10 cellular contexts compared by ENCODE assay signal in the genomic region with DNA sequence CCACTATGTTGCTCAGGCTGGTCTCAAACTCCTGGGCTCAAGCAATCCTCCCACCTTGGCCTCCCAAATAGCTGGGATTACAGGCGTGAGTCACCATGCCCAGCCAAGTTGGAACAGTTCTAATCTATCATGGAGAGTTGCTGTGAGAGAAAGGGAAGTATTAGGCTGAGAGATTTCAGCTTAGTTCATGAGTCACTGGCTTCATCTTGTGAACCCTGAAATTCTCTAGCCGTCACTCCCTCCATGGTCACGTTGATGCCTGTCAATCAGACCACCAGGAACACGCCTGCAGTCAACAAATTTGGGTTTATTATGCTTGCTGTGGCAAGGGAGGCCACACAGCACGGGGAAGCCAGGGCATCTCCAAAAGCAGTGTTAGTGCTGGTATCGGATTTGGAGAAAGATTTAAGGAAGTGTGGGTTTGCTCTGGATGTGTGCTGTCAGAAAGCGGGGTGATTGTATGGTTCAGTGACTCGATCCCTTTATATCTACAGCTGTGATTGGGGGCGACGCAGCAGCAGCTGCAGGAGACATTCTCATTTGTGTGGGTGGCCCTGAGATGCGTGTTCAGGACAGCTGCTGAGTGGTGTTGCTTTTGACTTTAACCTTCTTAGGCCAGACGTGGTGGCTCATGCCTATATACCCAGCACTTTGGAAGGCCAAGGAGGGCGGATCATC. TPM values are rescaled to one million over a fixed set of nuclear protein-coding genes. Genes with fewer than 3 reads are reported as not detected.
A peak's percentile ranks its signal among the peaks of the same experiment; 100 is the strongest.
DNase-seq lines count a peak whose midpoint lies in the region; ATAC-seq, FAIRE-seq and TF ChIP-seq lines count a peak whose summit lies in the region.
"Had no signal": no experiment of that assay in that cellular context is flagged by ENCODE, and none has a peak within 500 bp of the region (broad histone marks: within the 10 kb centered on the region; RNA-seq: fewer than 3 reads in every experiment).

No MANE protein-coding gene starts in this region.

- peaks cover 52% of the 10 kb centered on the region for H3K4me1 ChIP-seq in A549
- H3K4me1 ChIP-seq in PC-3 (ENCODE audit: insufficient read depth, low read length) = peaks cover 30% of the 10 kb centered on the region

- FAIRE-seq in A549 (lab: Jason Lieb, UNC) = no peak

- 88% methylated on average over 13 of the region's 13 CpGs for whole genome bisulfite sequencing in A549 (ENCODE audit: missing lambda C conversion rate)

- no peak for TF ChIP-seq EP300 in A549 (IDR thresholded peaks at IDR 0.05)

- no peaks in the 10 kb centered on the region for H3F3A ChIP-seq in PC-3 (ENCODE audit: low read length, unreplicated experiment)

- TF ChIP-seq POLR2A in A549 (IDR thresholded peaks at IDR 0.05; ENCODE audit: low read length) = no peak

- H3K9me2 ChIP-seq in PC-3 (replicated peaks; ENCODE audit: low read length) = no peaks in the 10 kb centered on the region

- no peak overlapping the region for H3K4me3 ChIP-seq in A549
- no peak overlapping the region for H3K4me3 ChIP-seq in PC-3 (ENCODE audit: low read length)
- H3K4me3 ChIP-seq: Peyer's patch had no signal

- H3K9ac ChIP-seq in PC-3 (ENCODE audit: low read length) = no peak overlapping the region

- no peak for TF ChIP-seq RAD21 in A549 (conservative IDR thresholded peaks at IDR 0.05 in 1 of 2, IDR thresholded peaks at IDR 0.05 in 1 of 2)

- no peak for DNase-seq in A549 (ENCODE audit: low read depth in 1 of 2, low spot score in 1 of 2)
- DNase-seq in PC-3 = peak; percentile 46
- peak; percentile 35 for DNase-seq in fibroblast of peridontal ligament (ENCODE audit: extremely low read depth)
- no peak for DNase-seq in mucosa of gallbladder (ENCODE audit: low spot score)
- DNase-seq in central memory CD4-positive, alpha-beta T cell = no peak
- DNase-seq: ACHN; activated T-cell treated with anti-CD3 and anti-CD28 coated beads, Interleukin-2, amount 50 U/mL, for 24 hours; NCI-H1048 had no signal

- H2AFZ ChIP-seq in PC-3 (ENCODE audit: low read length) = no peak overlapping the region

- H3K27me3 ChIP-seq in PC-3 (ENCODE audit: low read length) = no peaks in the 10 kb centered on the region
- H3K27me3 ChIP-seq: Peyer's patch had no signal

- H4K20me1 ChIP-seq in PC-3 (ENCODE audit: low read length) = no peaks in the 10 kb centered on the region

- CTCF ChIA-PET in A549 (lab: Yijun Ruan, JAX) (no interaction called here), PC-3 (lab: Charles Lee) (interaction anchor here (0.6 kb wide), 1 partner anchor 34 kb away, joined by 3 read pairs; no protein-coding TSS in a partner anchor)

- H3K27ac ChIP-seq in A549 = peak overlapping the region; percentile 84 to 90
- H3K27ac ChIP-seq in PC-3 (ENCODE audit: low read length) = peak overlapping the region; percentile 49; the same call in 1 of the 2 replicates

- H3K36me3 ChIP-seq in PC-3 (ENCODE audit: low read depth, low read length) = no peaks in the 10 kb centered on the region; the same call in 1 of the 2 replicates

- H3K9me3 ChIP-seq in A549 (no peaks in the 10 kb centered on the region), PC-3 (ENCODE audit: low read length) (no peaks in the 10 kb centered on the region)
- H3K9me3 ChIP-seq: Peyer's patch had no signal

- H3K79me2 ChIP-seq in PC-3 (ENCODE audit: low read length) = peaks cover under 1% of the 10 kb centered on the region; the same call in 1 of the 2 replicates

- intact Hi-C loops in PC-3 (cut with micrococcal nuclease) = no loop called here

- ATAC-seq in A549 (peak in 1 of 2 experiments; percentile 13; a peak in 3 of 6 replicates), PC-3 (no peak), HG03520 (IDR thresholded peaks at IDR 0.05; ENCODE audit: unreplicated experiment) (no peak)

- H3K4me2 ChIP-seq in A549 = peak overlapping the region; percentile 22; the same call in 2 of the 3 replicates
- H3K4me2 ChIP-seq in PC-3 (ENCODE audit: low read length) = no peak overlapping the region

- no TSS peak for BruUV-seq in PC-3 (replicated peaks; lab: Mats Ljungman, UMichigan)

- TF ChIP-seq CTCF in A549 (IDR thresholded peaks at IDR 0.05) (no peak), PC-3 (conservative IDR thresholded peaks at IDR 0.05; ENCODE audit: low read depth, low read length) (no peak)

- POLR2A ChIA-PET in A549 (lab: Yijun Ruan, JAX) = interaction anchor here (1.3 kb wide), 1 partner anchor 11 kb away, joined by 8 read pairs; no protein-coding TSS in a partner anchor
- POLR2A ChIA-PET in PC-3 (lab: Charles Lee; ENCODE audit: unreplicated experiment) = interaction anchor here (0.6 kb wide), 1 partner anchor 147 kb away, joined by 3 read pairs; no protein-coding TSS in a partner anchor

TF ChIP-seq in A549, 52 proteins besides CTCF, POLR2A, EP300 and RAD21:
- TF ChIP-seq HDAC2 (IDR thresholded peaks at IDR 0.05) (no peak), CEBPB (IDR thresholded peaks at IDR 0.05) (no peak), KDM5A (IDR thresholded peaks at IDR 0.05) (no peak), FOSL2 (IDR thresholded peaks at IDR 0.05) (no peak), FOSL2 (CRISPR knock-in tag; IDR thresholded peaks at IDR 0.05) (peak; percentile 58; the same call in 1 of the 2 replicates), HOXA7 (CRISPR knock-in tag; IDR thresholded peaks at IDR 0.05) (0 out of 2 replicates have a peak, but pooled peaks have one; percentile 31)

RNA-seq across cellular contexts. Expression of a gene that starts 18.7 kb away (rescaled TPM):
- 2.0 and 4.1 TPM in 2 replicates for polyA plus RNA-seq in A549 (2011; rRNA removed)
- 1.6 and 2.1 TPM in 2 replicates for polyA plus RNA-seq in A549 (2012; cell fraction: cytosol; rRNA removed)
- 0.46 and 0.81 TPM in 2 replicates for polyA plus RNA-seq in A549 (2012; cell fraction: nucleus; rRNA removed)
- 0.64 to 1.2 TPM (median 0.68 TPM) in 3 replicates for polyA plus RNA-seq in A549 (2017; fragmentation: RNase III; extraction: RNeasy Plus Mini Kit Qiagen cat#74134 plus additional on column Dnase treatment)
- 0.37 and 0.54 TPM in 2 replicates for polyA minus RNA-seq in A549 (2011; rRNA and poly(A)+ RNA removed)
- 8.7 and 11.2 TPM in 2 replicates for total RNA-seq in PC-3 (2014; rRNA removed)
- total RNA-seq in mucosa of gallbladder = 2.0 TPM

RNA-seq across cellular contexts. Expression of a gene that starts 30.2 kb away (rescaled TPM):
- 24.6 and 28.9 TPM in 2 replicates for polyA plus RNA-seq in A549 (2011; rRNA removed)
- polyA plus RNA-seq in A549 (2012; cell fraction: cytosol; rRNA removed) = 21.7 and 31.5 TPM in 2 replicates
- polyA plus RNA-seq in A549 (2012; cell fraction: nucleus; rRNA removed) = 32.8 and 35.5 TPM in 2 replicates
- polyA plus RNA-seq in A549 (2017; fragmentation: RNase III; extraction: RNeasy Plus Mini Kit Qiagen cat#74134 plus additional on column Dnase treatment) = 33.9 to 39.4 TPM (median 38.1 TPM) in 3 replicates
- polyA minus RNA-seq in A549 (2011; rRNA and poly(A)+ RNA removed) = 13.5 and 26.6 TPM in 2 replicates
- 74.1 and 90.0 TPM in 2 replicates for total RNA-seq in PC-3 (2014; rRNA removed)
- 534 TPM for total RNA-seq in mucosa of gallbladder

RNA-seq across cellular contexts. Expression of a gene that starts 46.5 kb away (rescaled TPM):
- polyA plus RNA-seq in A549 (2011; rRNA removed) (not detected in 2 replicates), A549 (2017; fragmentation: RNase III; extraction: RNeasy Plus Mini Kit Qiagen cat#74134 plus additional on column Dnase treatment) (not detected in 3 replicates)
- polyA plus RNA-seq in A549 (2012; cell fraction: cytosol; rRNA removed) = 0.04 and 0.09 TPM in 2 replicates
- 0.17 TPM in 1 of 2 replicates, not detected in the other for polyA plus RNA-seq in A549 (2012; cell fraction: nucleus; rRNA removed)
- polyA minus RNA-seq in A549 (2011; rRNA and poly(A)+ RNA removed) = not detected in 2 replicates
- total RNA-seq in PC-3 (2014; rRNA removed) (not detected in 2 replicates), mucosa of gallbladder (4.9 TPM)

RNA-seq across cellular contexts. Expression of a gene that starts 52.7 kb away (rescaled TPM):
- polyA plus RNA-seq in A549 (2011; rRNA removed) (0.12 and 0.19 TPM in 2 replicates), A549 (2017; fragmentation: RNase III; extraction: RNeasy Plus Mini Kit Qiagen cat#74134 plus additional on column Dnase treatment) (0.19 to 0.31 TPM (median 0.26 TPM) in 3 replicates)
- 0.19 and 0.22 TPM in 2 replicates for polyA plus RNA-seq in A549 (2012; cell fraction: cytosol; rRNA removed)
- polyA plus RNA-seq in A549 (2012; cell fraction: nucleus; rRNA removed) = 1.2 and 2.0 TPM in 2 replicates
- not detected in 2 replicates for polyA minus RNA-seq in A549 (2011; rRNA and poly(A)+ RNA removed)
- total RNA-seq in PC-3 (2014; rRNA removed) (0.44 and 2.6 TPM in 2 replicates), mucosa of gallbladder (10.1 TPM)

RNA-seq across cellular contexts. Expression of a gene that starts 58.7 kb away (rescaled TPM):
- polyA plus RNA-seq in A549 (2011; rRNA removed) = 7.0 and 14.3 TPM in 2 replicates
- 7.2 and 10.8 TPM in 2 replicates for polyA plus RNA-seq in A549 (2012; cell fraction: cytosol; rRNA removed)
- polyA plus RNA-seq in A549 (2012; cell fraction: nucleus; rRNA removed) = 41.3 and 43.5 TPM in 2 replicates
- polyA plus RNA-seq in A549 (2017; fragmentation: RNase III; extraction: RNeasy Plus Mini Kit Qiagen cat#74134 plus additional on column Dnase treatment) = 12.2 to 21.2 TPM (median 15.5 TPM) in 3 replicates
- polyA minus RNA-seq in A549 (2011; rRNA and poly(A)+ RNA removed) = 32.0 and 34.5 TPM in 2 replicates
- 26.7 and 35.7 TPM in 2 replicates for total RNA-seq in PC-3 (2014; rRNA removed)
- total RNA-seq in mucosa of gallbladder = 44.5 TPM

Comparison
In these comparisons a context has a peak if more than half of its experiments do, and no peak if none do; other contexts are left out.
1. DNase-seq: peak in PC-3 (single experiment) and fibroblast of peridontal ligament (single experiment); none in A549 (0 of 2), mucosa of gallbladder (single experiment) and central memory CD4-positive, alpha-beta T cell (single experiment).